In the genomic region with DNA sequence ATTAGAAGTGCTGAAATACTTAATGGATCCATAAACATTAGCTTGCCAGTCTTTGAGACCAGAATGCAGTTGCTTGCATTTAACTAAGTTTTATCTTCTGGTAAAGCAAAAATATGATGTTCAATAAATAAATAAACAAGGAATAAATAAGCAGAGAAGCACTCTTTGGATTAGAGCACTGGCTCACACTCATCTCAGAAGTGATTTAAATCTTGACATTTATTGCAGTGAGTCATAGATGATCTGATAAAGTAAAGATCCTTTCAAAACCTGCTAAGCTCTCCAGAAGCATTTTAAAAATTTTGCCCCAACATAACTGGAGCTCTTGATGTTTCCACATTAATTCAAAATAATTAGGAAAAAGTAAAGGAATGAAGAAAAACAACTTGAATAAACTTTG, we compare ENCODE assay signal across 18 cellular contexts.
A peak's percentile ranks its signal among the peaks of the same experiment; 100 is the strongest.
DNase-seq lines count a peak whose midpoint lies in the region; ATAC-seq, FAIRE-seq and TF ChIP-seq lines count a peak whose summit lies in the region.
"Had no signal": no experiment of that assay in that cellular context is flagged by ENCODE, and none has a peak within 500 bp of the region (broad histone marks: within the 10 kb centered on the region; RNA-seq: fewer than 3 reads in every experiment).

No MANE protein-coding gene starts in this region.

- no peak overlapping the region for H3K4me2 ChIP-seq in endothelial cell of umbilical vein (ENCODE audit: insufficient read depth, low read length)

- peak; percentile 55 for DNase-seq in LoVo (ENCODE audit: low spot score)
- DNase-seq in endothelial cell of umbilical vein (ENCODE audit: low read depth, low spot score) = peak; percentile 34
- DNase-seq in renal cortical epithelial cell (ENCODE audit: low read depth) = peak; percentile 50
- DNase-seq in HuH-7 (ENCODE audit: low spot score) = no peak
- no peak for DNase-seq in upper lobe of left lung
- no peak for DNase-seq in cerebellar cortex (ENCODE audit: low spot score)
- DNase-seq: activated CD8-positive, alpha-beta memory T cell treated with anti-CD3 and anti-CD28 coated beads, Interleukin-2, amount 50 U/mL, for 48 hours; activated naive CD4-positive, alpha-beta T cell treated with anti-CD3 and anti-CD28 coated beads, Interleukin-2, amount 10 ng/mL, durations not matched to agents 7 days and 5 days; CD4-positive, CD25-positive, alpha-beta regulatory T cell; GDM1; H7; heart right ventricle; MM.1S; NCI-H1930; stimulated activated CD4-positive, alpha-beta T cell treated with anti-CD3 and anti-CD28 coated beads, Interleukin-15, amount 100 ng/mL, for 24 hours had no signal

- H3K4me3 ChIP-seq in endothelial cell of umbilical vein (replicated peaks in 1 of 3; ENCODE audit: insufficient read depth in 1 of 3, low read depth in 1 of 3, low read length in 3 of 3) (no peak overlapping the region), upper lobe of left lung (no peak overlapping the region)
- H3K4me3 ChIP-seq: heart right ventricle, prostate gland had no signal

- no peaks in the 10 kb centered on the region for H3K79me2 ChIP-seq in endothelial cell of umbilical vein (ENCODE audit: control insufficient read depth, insufficient read depth, low read length)

- no peak for TF ChIP-seq POLR2A in endothelial cell of umbilical vein (IDR thresholded peaks at IDR 0.05; ENCODE audit: low read depth, low read length)
- TF ChIP-seq POLR2A in upper lobe of left lung (IDR thresholded peaks at IDR 0.05) = no peak

- H3K4me1 ChIP-seq in endothelial cell of umbilical vein (ENCODE audit: control insufficient read depth, extremely low read depth, insufficient read depth, low read length) (peaks cover 24% of the 10 kb centered on the region), upper lobe of left lung (no peaks in the 10 kb centered on the region)
- H3K4me1 ChIP-seq: heart right ventricle, prostate gland had no signal

- no peak for TF ChIP-seq EP300 in upper lobe of left lung (IDR thresholded peaks at IDR 0.05)

- dilution Hi-C loops in endothelial cell of umbilical vein (cut with MboI; ENCODE audit: extremely low pct_ligation_motif_present, low sequenced_read_pairs) = no loop called here

- H3K9me3 ChIP-seq in endothelial cell of umbilical vein (replicated peaks; ENCODE audit: control insufficient read depth, insufficient read depth, low read length) (no peaks in the 10 kb centered on the region), upper lobe of left lung (no peaks in the 10 kb centered on the region)
- H3K9me3 ChIP-seq: heart right ventricle, prostate gland had no signal

- FAIRE-seq in endothelial cell of umbilical vein (lab: Jason Lieb, UNC) = no peak

- intact Hi-C loops in endothelial cell of umbilical vein (cut with micrococcal nuclease) = loop anchor here (2.0 kb wide), 1 partner anchor 35 kb away; no protein-coding TSS in a partner anchor

- CTCF ChIA-PET in endothelial cell of umbilical vein (lab: Charles Lee) = interaction anchor here (0.9 to 1.2 kb wide), 3 partner anchors 10 to 36 kb away, joined by 3 to 5 read pairs (median 3); no protein-coding TSS in a partner anchor

- H3K27ac ChIP-seq in endothelial cell of umbilical vein (ENCODE audit: insufficient read depth, low read depth, low read length) = no peak overlapping the region
- no peak overlapping the region for H3K27ac ChIP-seq in upper lobe of left lung
- H3K27ac ChIP-seq: heart right ventricle, prostate gland had no signal

- POLR2A ChIA-PET in endothelial cell of umbilical vein (lab: Charles Lee) = interaction anchor here (1.0 kb wide), 1 partner anchor 30 kb away, joined by 3 read pairs; no protein-coding TSS in a partner anchor

- H3K36me3 ChIP-seq in endothelial cell of umbilical vein (ENCODE audit: control insufficient read depth in 2 of 2, extremely low read depth in 1 of 2, insufficient read depth in 2 of 2, low read length in 2 of 2) (no peaks in the 10 kb centered on the region), upper lobe of left lung (no peaks in the 10 kb centered on the region)
- H3K36me3 ChIP-seq: heart right ventricle, prostate gland had no signal

- no peak overlapping the region for H2AFZ ChIP-seq in endothelial cell of umbilical vein (ENCODE audit: low read depth, low read length)

- no peaks in the 10 kb centered on the region for H3K9me1 ChIP-seq in endothelial cell of umbilical vein (replicated peaks; ENCODE audit: control insufficient read depth, extremely low read depth, insufficient read depth, low read length)

- H3K27me3 ChIP-seq in endothelial cell of umbilical vein (ENCODE audit: control insufficient read depth in 2 of 2, insufficient read depth in 2 of 2, low read length in 2 of 2) (no peaks in the 10 kb centered on the region), upper lobe of left lung (no peaks in the 10 kb centered on the region)
- H3K27me3 ChIP-seq: heart right ventricle had no signal

- ATAC-seq in GM18868 (IDR thresholded peaks at IDR 0.05; ENCODE audit: unreplicated experiment) = peak; percentile 41
- ATAC-seq in upper lobe of left lung (ENCODE audit: low FRiP score in 2 of 2) = no peak
- ATAC-seq: heart right ventricle, Right ventricle myocardium inferior had no signal

- no peak for TF ChIP-seq CTCF in endothelial cell of umbilical vein (IDR thresholded peaks at IDR 0.05; ENCODE audit: extremely low read depth in 1 of 2, insufficient read depth in 1 of 2, low read depth in 1 of 2, low read length in 2 of 2)
- TF ChIP-seq CTCF in upper lobe of left lung (IDR thresholded peaks at IDR 0.05) = no peak

- no TSS peak for BruUV-seq in endothelial cell of umbilical vein (replicated peaks; lab: Mats Ljungman, UMichigan)

- no peaks in the 10 kb centered on the region for H4K20me1 ChIP-seq in endothelial cell of umbilical vein (replicated peaks; ENCODE audit: control insufficient read depth, extremely low read depth, insufficient read depth, low read length)

- no peak overlapping the region for H3K9ac ChIP-seq in endothelial cell of umbilical vein (replicated peaks; ENCODE audit: extremely low read depth, insufficient read depth, low read length)

TF ChIP-seq in endothelial cell of umbilical vein, 7 proteins besides CTCF, POLR2A, EP300 and RAD21:
- peak; percentile 45 for TF ChIP-seq JUN (IDR thresholded peaks at IDR 0.05; ENCODE audit: borderline replicate concordance, insufficient read depth, insufficient read length, low read depth)
- peak; percentile 76 for TF ChIP-seq GATA2 (IDR thresholded peaks at IDR 0.05; ENCODE audit: insufficient read depth, insufficient read length, low read depth, low read length)
- TF ChIP-seq POLR2AphosphoS5 (IDR thresholded peaks at IDR 0.05; ENCODE audit: insufficient read depth, low read depth, low read length) = no peak
- TF ChIP-seq FOS (IDR thresholded peaks at IDR 0.05; ENCODE audit: borderline replicate concordance, insufficient read depth, low read length) = peak; percentile 48
- no peak for TF ChIP-seq MYC (IDR thresholded peaks at IDR 0.05; ENCODE audit: low read depth, low read length)
- no peak for TF ChIP-seq EZH2 (IDR thresholded peaks at IDR 0.05; ENCODE audit: borderline replicate concordance, low read depth, low read length, severe bottlenecking)
- TF ChIP-seq, protein P1, sequence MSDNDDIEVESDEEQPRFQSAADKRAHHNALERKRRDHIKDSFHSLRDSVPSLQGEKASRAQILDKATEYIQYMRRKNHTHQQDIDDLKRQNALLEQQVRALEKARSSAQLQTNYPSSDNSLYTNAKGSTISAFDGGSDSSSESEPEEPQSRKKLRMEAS (IDR thresholded peaks at IDR 0.05; ENCODE audit: insufficient read depth, insufficient read length) = no peak

Comparison
In these comparisons a context has a peak if more than half of its experiments do, and no peak if none do; other contexts are left out.
1. DNase-seq: peak in LoVo (single experiment), endothelial cell of umbilical vein (single experiment) and renal cortical epithelial cell (single experiment); none in HuH-7 (single experiment), upper lobe of left lung (0 of 2) and cerebellar cortex (single experiment).